8 cellular contexts compared by ENCODE assay signal in genomic region chr16:50246299-50247122, GRCh38. TPM values are rescaled to one million over a fixed set of nuclear protein-coding genes. Genes with fewer than 3 reads are reported as not detected.
DNase-seq lines count a peak whose midpoint lies in the region; ATAC-seq, FAIRE-seq and TF ChIP-seq lines count a peak whose summit lies in the region.

No MANE protein-coding gene starts in this region.

- H3K4me2 ChIP-seq in IMR-90 (ENCODE audit: low read depth, low read length) (peak overlapping the region; percentile 79), GM12878 (ENCODE audit: control insufficient read depth, insufficient read depth) (peak overlapping the region; percentile 72)

- no peak overlapping the region for H4K91ac ChIP-seq in IMR-90 (ENCODE audit: insufficient read depth, low read depth, low read length)

- H3K56ac ChIP-seq in IMR-90 (ENCODE audit: extremely low read depth, insufficient read depth, low read length) = no peak overlapping the region

- no peaks in the 10 kb centered on the region for H3K79me2 ChIP-seq in GM12878 (ENCODE audit: control insufficient read depth, insufficient read depth, low read length)

- peak overlapping the region; percentile 9 for H2AK9ac ChIP-seq in IMR-90 (replicated peaks; ENCODE audit: low read depth, low read length, poor library complexity)

- SMC1A ChIA-PET in GM12878 (lab: Charles Lee; ENCODE audit: uncharacterized antibody, unreplicated experiment) = interaction anchor here (1.0 to 1.8 kb wide), 5 partner anchors 33 to 120 kb away, joined by 3 to 5 read pairs (median 3); no protein-coding TSS in a partner anchor

- H3K9ac ChIP-seq in IMR-90 (ENCODE audit: low read depth, low read length) = peak overlapping the region; percentile 45
- peak overlapping the region; percentile 18; the same call in 1 of the 2 replicates for H3K9ac ChIP-seq in GM12878 (ENCODE audit: control insufficient read depth, insufficient read depth, low read length)
- peak overlapping the region; percentile 38 to 55 for H3K9ac ChIP-seq in stomach smooth muscle (ENCODE audit: low read length in 2 of 2)

- H3K9me1 ChIP-seq in IMR-90 (ENCODE audit: insufficient read depth, low read length) = no peaks in the 10 kb centered on the region

- H2AFZ ChIP-seq in IMR-90 (replicated peaks; ENCODE audit: low read length, poor library complexity) (peak overlapping the region; percentile 84), GM12878 (ENCODE audit: control insufficient read depth, low read depth, low read length) (peak overlapping the region; percentile 29; the same call in 1 of the 2 replicates)

- in situ Hi-C loops in IMR-90 (cut with MboI; ENCODE audit: low sequenced_read_pairs) = no loop called here
- in situ Hi-C loops in GM12878 (cut with MboI) = no loop called here

- no peak overlapping the region for H3K4ac ChIP-seq in IMR-90 (ENCODE audit: low read depth, low read length)

- no peak overlapping the region for H2BK15ac ChIP-seq in IMR-90 (ENCODE audit: low read depth, low read length)

- H3K27me3 ChIP-seq in IMR-90 (ENCODE audit: control insufficient read depth, insufficient read depth, low read length) (peaks cover 17% of the 10 kb centered on the region), GM12878 (replicated peaks in 1 of 2; ENCODE audit: control insufficient read depth in 2 of 2, insufficient read depth in 2 of 2, low read length in 1 of 2) (no peaks in the 10 kb centered on the region), kidney epithelial cell (ENCODE audit: control insufficient read depth, insufficient read depth, low read length) (no peaks in the 10 kb centered on the region), stomach smooth muscle (ENCODE audit: control insufficient read depth in 1 of 2, insufficient read depth in 2 of 2, low read length in 2 of 2) (peaks cover 0 to 11% of the 10 kb centered on the region in 2 donors)

- H3K36me3 ChIP-seq in IMR-90 (ENCODE audit: control insufficient read depth, insufficient read depth, low read length) (no peaks in the 10 kb centered on the region), GM12878 (ENCODE audit: control insufficient read depth in 2 of 2, insufficient read depth in 2 of 2, low read length in 1 of 2) (no peaks in the 10 kb centered on the region), kidney epithelial cell (ENCODE audit: control insufficient read depth, insufficient read depth, low read length) (no peaks in the 10 kb centered on the region), stomach smooth muscle (ENCODE audit: control insufficient read depth in 2 of 2, insufficient read depth in 2 of 2, low read length in 2 of 2) (no peaks in the 10 kb centered on the region)

- H3K9me3 ChIP-seq in IMR-90 (ENCODE audit: control insufficient read depth, insufficient read depth, low read length) = no peaks in the 10 kb centered on the region
- no peaks in the 10 kb centered on the region for H3K9me3 ChIP-seq in GM12878 (replicated peaks; ENCODE audit: control insufficient read depth, insufficient read depth, low read length)
- no peaks in the 10 kb centered on the region for H3K9me3 ChIP-seq in stomach smooth muscle (ENCODE audit: control insufficient read depth in 2 of 2, low read length in 2 of 2)

- dilution Hi-C loops in IMR-90 (cut with HindIII; ENCODE audit: low sequenced_read_pairs, unreplicated experiment) = no loop called here

- H3K27ac ChIP-seq in IMR-90 (ENCODE audit: insufficient read depth, low read length) (no peak overlapping the region), GM12878 (ENCODE audit: control insufficient read depth, insufficient read depth) (no peak overlapping the region), stomach smooth muscle (ENCODE audit: low read length) (no peak overlapping the region)

- ATAC-seq in GM19463 (IDR thresholded peaks at IDR 0.05; ENCODE audit: unreplicated experiment) (peak; percentile 30), IMR-90 (ENCODE audit: low read depth) (peak; percentile 33), GM12878 (peak; percentile 63)

- WGBS in IMR-90 (ENCODE audit: extremely low coverage in 2 of 2, insufficient read length in 1 of 2), 2 experiments = 31% methylated on average over 15 of the region's 46 CpGs; no CpG with 5 or more reads in 1 of the 2 experiments
- WGBS in GM12878 (ENCODE audit: insufficient coverage, insufficient replicate concordance, low lambda C conversion rate, missing lambda C conversion rate) = 34% methylated on average over 29 of the region's 46 CpGs

- no peak overlapping the region for H3K14ac ChIP-seq in IMR-90 (replicated peaks; ENCODE audit: low read depth, low read length)

- H2BK5ac ChIP-seq in IMR-90 (ENCODE audit: low read depth, low read length, poor library complexity, severe bottlenecking) = no peak overlapping the region

- RAD21 ChIA-PET in GM12878 (lab: Charles Lee; ENCODE audit: unreplicated experiment) = interaction anchor here (0.8 to 2.9 kb wide), 7 partner anchors 11 to 560 kb away, joined by 3 to 12 read pairs (median 3); no protein-coding TSS in a partner anchor

- H3K79me1 ChIP-seq in IMR-90 (ENCODE audit: low read depth in 1 of 2, low read length in 2 of 2) = no peaks in the 10 kb centered on the region

- TF ChIP-seq POLR2A in IMR-90 (IDR thresholded peaks at IDR 0.05; ENCODE audit: low read depth, low read length) = no peak
- no peak for TF ChIP-seq POLR2A in GM12878 (IDR thresholded peaks at IDR 0.05; ENCODE audit: low read depth, low read length)

- peak overlapping the region; percentile 81 for H3K4me3 ChIP-seq in AG09309 (ENCODE audit: control insufficient read depth, low read depth, low read length)
- peak overlapping the region; percentile 53 for H3K4me3 ChIP-seq in IMR-90 (ENCODE audit: insufficient read depth, low read depth, low read length)
- H3K4me3 ChIP-seq in GM12878 = peak overlapping the region; percentile 75
- H3K4me3 ChIP-seq in kidney epithelial cell (ENCODE audit: low read depth, low read length) = peak overlapping the region; percentile 69
- H3K4me3 ChIP-seq in stomach smooth muscle (ENCODE audit: low read length in 2 of 2) = peak overlapping the region; percentile 20 to 76

- no peak overlapping the region for H2BK120ac ChIP-seq in IMR-90 (ENCODE audit: low read depth, low read length)

- no peak for DNase-seq in AG09309 (ENCODE audit: low read depth)
- DNase-seq in IMR-90 = no peak
- DNase-seq in GM12878 (ENCODE audit: low read depth, low spot score) = no peak
- DNase-seq in kidney epithelial cell (ENCODE audit: low read depth) = no peak
- DNase-seq in COR-L47 (lab: John Stamatoyannopoulos, UW) = no peak
- DNase-seq in stimulated activated CD4-positive, alpha-beta T cell treated with anti-CD3 and anti-CD28 coated beads, Interleukin-12 subunit alpha, Interleukin-12 subunit beta, amount 100 ng/mL, for 4 hours = no peak

- POLR2A ChIA-PET in IMR-90 (lab: Charles Lee; ENCODE audit: unreplicated experiment) (interaction anchor here (0.6 kb wide), 1 partner anchor 956 kb away, joined by 3 read pairs; no protein-coding TSS in a partner anchor), GM12878 (lab: Charles Lee) (interaction anchor here (0.5 kb wide), 1 partner anchor 10 kb away, joined by 3 read pairs; no protein-coding TSS in a partner anchor)

- H4K5ac ChIP-seq in IMR-90 (ENCODE audit: low read depth, low read length) = no peak overlapping the region

- no peak overlapping the region for H3K18ac ChIP-seq in IMR-90 (ENCODE audit: low read depth, low read length)

- intact Hi-C loops in IMR-90 (cut with micrococcal nuclease) = no loop called here
- intact Hi-C loops in GM12878 (cut with micrococcal nuclease; ENCODE audit: unreplicated experiment) = loop anchor here (10.0 kb wide), 2 partner anchors 108 to 558 kb away; no protein-coding TSS in a partner anchor

- H4K20me1 ChIP-seq in IMR-90 (ENCODE audit: insufficient read depth, low read length) (no peaks in the 10 kb centered on the region), GM12878 (ENCODE audit: control insufficient read depth, insufficient read depth) (no peaks in the 10 kb centered on the region)

- CTCF ChIA-PET in IMR-90 (lab: Yijun Ruan, JAX) = interaction anchor here (1.1 kb wide), 1 partner anchor 36 kb away, joined by 3 read pairs; no protein-coding TSS in a partner anchor
- CTCF ChIA-PET in GM12878 (lab: Yijun Ruan, JAX) = interaction anchor here (0.9 to 11.2 kb wide), 9 partner anchors 8 to 222 kb away, joined by 3 to 102 read pairs (median 4); partner anchors contain the start of gene CNEP1R1

- H3K4me1 ChIP-seq in IMR-90 (ENCODE audit: control insufficient read depth, insufficient read depth, low read length) (peaks cover 10% of the 10 kb centered on the region), GM12878 (ENCODE audit: control insufficient read depth, insufficient read depth, low read length) (no peaks in the 10 kb centered on the region), stomach smooth muscle (ENCODE audit: control insufficient read depth, insufficient read depth, low read length) (peaks cover 17% of the 10 kb centered on the region)

- no peak for TF ChIP-seq RAD21 in IMR-90 (IDR thresholded peaks at IDR 0.05; ENCODE audit: low read length)
- no peak for TF ChIP-seq RAD21 in GM12878 (IDR thresholded peaks at IDR 0.05; ENCODE audit: insufficient read depth, low read depth, low read length)

- TF ChIP-seq EP300 in GM12878 (IDR thresholded peaks at IDR 0.05; ENCODE audit: borderline replicate concordance in 1 of 2, control insufficient read depth in 1 of 2, low read depth in 2 of 2, low read length in 2 of 2) = no peak

- H4K8ac ChIP-seq in IMR-90 (ENCODE audit: low read depth in 2 of 2, low read length in 2 of 2) = no peak overlapping the region

- FAIRE-seq in GM12878 (lab: Jason Lieb, UNC) = no peak

- BruUV-seq in IMR-90 (replicated peaks; lab: Mats Ljungman, UMichigan) (no TSS peak), GM12878 (replicated peaks; lab: Mats Ljungman, UMichigan) (no TSS peak)

- no peak overlapping the region for H2BK20ac ChIP-seq in IMR-90 (ENCODE audit: low read depth, low read length)

- H3K23ac ChIP-seq in IMR-90 (ENCODE audit: low read depth, low read length) = no peak overlapping the region

- no peak for TF ChIP-seq CTCF in AG09309 (IDR thresholded peaks at IDR 0.05; ENCODE audit: control insufficient read depth, insufficient read depth, low read depth, low read length, missing control alignments)
- TF ChIP-seq CTCF in IMR-90 (conservative IDR thresholded peaks at IDR 0.05; ENCODE audit: low read depth, low read length) = no peak
- TF ChIP-seq CTCF in GM12878 (IDR thresholded peaks at IDR 0.05 in 2 of 3, conservative IDR thresholded peaks at IDR 0.05 in 1 of 3; ENCODE audit: control insufficient read depth in 2 of 3, extremely low read depth in 1 of 3, insufficient read depth in 1 of 3, low read depth in 3 of 3, low read length in 3 of 3) = no peak
- no peak for TF ChIP-seq CTCF in kidney epithelial cell (IDR thresholded peaks at IDR 0.05; ENCODE audit: insufficient read depth, low read length, poor library complexity, severe bottlenecking)

- H2AK5ac ChIP-seq in IMR-90 (ENCODE audit: low read depth, low read length) = no peak overlapping the region

RNA-seq across cellular contexts. Expression of gene ADCY7, which starts 19.8 kb away (rescaled TPM):
- total RNA-seq in IMR-90 (2012; rRNA removed) = 12.2 and 15.2 TPM in 2 replicates
- 16.6 and 17.1 TPM in 2 replicates for polyA plus RNA-seq in IMR-90 (2012; rRNA removed)
- 8.3 and 16.7 TPM in 2 replicates for polyA plus RNA-seq in IMR-90 (2012; cell fraction: cytosol; rRNA removed)
- polyA plus RNA-seq in IMR-90 (2012; cell fraction: nucleus; rRNA removed; ENCODE audit: low replicate concordance) = 29.6 and 55.4 TPM in 2 replicates
- total RNA-seq in GM12878 (2013; cell fraction: nucleolus; rRNA removed) = 244 and 253 TPM in 2 replicates
- 44.2 and 47.1 TPM in 2 replicates for total RNA-seq in GM12878 (2014; rRNA removed)
- 16.0 and 17.2 TPM in 2 replicates for total RNA-seq in GM12878 (2014; rRNA removed; fragmentation: Illumina TruSeq; extraction: Trizol)
- total RNA-seq in GM12878 (2021) = 71.2 and 87.9 TPM in 2 replicates
- 8.7 TPM for polyA plus RNA-seq in GM12878 (2011; ENCODE audit: low read depth)
- 16.9 and 18.7 TPM in 2 replicates for polyA plus RNA-seq in GM12878 (2011; rRNA removed)
- 21.3 and 33.9 TPM in 2 replicates for polyA plus RNA-seq in GM12878 (2011; cell fraction: cytosol; rRNA removed)
- 169 and 171 TPM in 2 replicates for polyA plus RNA-seq in GM12878 (2011; cell fraction: nucleus; rRNA removed)
- 19.4 and 25.6 TPM in 2 replicates for polyA plus RNA-seq in GM12878 (2012)
- 16.8 and 19.6 TPM in 2 replicates for polyA plus RNA-seq in GM12878 (2014; fragmentation: Illumina TruSeq; extraction: Trizol)
- 1 to 10 TPM; 1.2 to 1.3 TPM for polyA plus RNA-seq in GM12878 (2014; fragmentation: Nextera tagmentation; extraction: Ambion mirVana)
- polyA plus RNA-seq in GM12878 (2014; rRNA removed) = 45.5 and 52.1 TPM in 2 replicates
- 10 to 100 TPM; 29.2 to 32.7 TPM for polyA plus RNA-seq in GM12878 (2016; fragmentation: Nextera tagmentation; extraction: Ambion mirVana)
- polyA minus RNA-seq in GM12878 (2011; rRNA and poly(A)+ RNA removed) = 54.8 and 75.2 TPM in 2 replicates
- 25.4 and 26.3 TPM in 2 replicates for polyA minus RNA-seq in GM12878 (2011; cell fraction: cytosol; rRNA and poly(A)+ RNA removed)
- 83.2 and 107 TPM in 2 replicates for polyA minus RNA-seq in GM12878 (2011; cell fraction: nucleus; rRNA and poly(A)+ RNA removed)
- total RNA-seq in kidney epithelial cell = 30.3 and 36.2 TPM in 2 replicates
